ENCODE assay signal across 26 cellular contexts in the genomic region with DNA sequence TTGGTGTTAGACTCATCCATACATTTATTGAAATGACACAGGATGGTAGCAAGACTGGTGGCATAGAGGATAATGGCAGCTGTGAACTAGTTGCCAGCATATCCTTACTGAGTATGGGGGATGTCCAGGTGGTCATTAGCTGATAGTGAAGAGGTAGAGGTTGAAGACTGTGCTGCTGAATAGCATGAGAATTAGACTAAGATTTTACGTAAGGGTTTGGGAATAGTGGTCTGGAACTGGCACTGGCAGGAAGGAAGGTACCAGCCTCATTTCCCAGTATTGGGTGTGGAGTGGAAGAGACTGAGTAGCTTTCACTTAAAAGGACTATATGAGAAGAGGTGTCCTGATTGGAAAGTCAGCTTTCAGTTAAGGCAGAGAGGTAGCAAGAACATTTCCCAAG. TPM values are rescaled to one million over a fixed set of nuclear protein-coding genes. Genes with fewer than 3 reads are reported as not detected.
DNase-seq lines count a peak whose midpoint lies in the region; ATAC-seq, FAIRE-seq and TF ChIP-seq lines count a peak whose summit lies in the region.
"Had no signal": no experiment of that assay in that cellular context is flagged by ENCODE, and none has a peak within 500 bp of the region (broad histone marks: within the 10 kb centered on the region; RNA-seq: fewer than 3 reads in every experiment).

No MANE protein-coding gene starts in this region.

- H3K27ac ChIP-seq in stomach smooth muscle (ENCODE audit: low read length), result peak overlapping the region; percentile 3
- H3K27ac ChIP-seq: BLaER1 treated with 17β-estradiol and CSF1 and Interleukin-3, amounts not matched to agents 10 nM and 100 nM; body of pancreas; RWPE1; upper lobe of left lung had no signal

- no peak overlapping the region for H3K4me3 ChIP-seq in stomach smooth muscle (ENCODE audit: low read length in 2 of 2)
- H3K4me3 ChIP-seq: adrenal gland; BLaER1 treated with 17β-estradiol and CSF1 and Interleukin-3, amounts not matched to agents 10 nM and 100 nM; body of pancreas; dorsolateral prefrontal cortex; gastrocnemius medialis; upper lobe of left lung had no signal

- H3K27me3 Mint-ChIP-seq in activated T-helper 17 cell treated with anti-CD3 and anti-CD28 coated beads, Interleukin-2, amount 50 U/mL, for 72 hours, result no peaks in the 10 kb centered on the region
- no peaks in the 10 kb centered on the region for H3K27me3 Mint-ChIP-seq in activated naive CD4-positive, alpha-beta T cell treated with anti-CD3 and anti-CD28 coated beads, Interleukin-2, amount 10 ng/mL, durations not matched to agents 7 days and 5 days
- H3K27me3 Mint-ChIP-seq: natural killer cell treated with Interleukin-12 subunit alpha and Interleukin-12 subunit beta and Interleukin-15 and Interleukin-18, amount 100 ng/mL, for 72 hours; stimulated activated memory B cell treated with anti-CD40 and anti-IgM and Interleukin-4, amounts not matched to agents 10 μg/mL and 1 μg/mL and 100 μg/mL, for 72 hours had no signal

- no peaks in the 10 kb centered on the region for H3K27me3 ChIP-seq in stomach smooth muscle (ENCODE audit: control insufficient read depth in 1 of 2, insufficient read depth in 2 of 2, low read length in 2 of 2)
- H3K27me3 ChIP-seq: adrenal gland; BLaER1 treated with 17β-estradiol and CSF1 and Interleukin-3, amounts not matched to agents 10 nM and 100 nM; body of pancreas; dorsolateral prefrontal cortex; gastrocnemius medialis; upper lobe of left lung had no signal

- FAIRE-seq in HTR-8/SVneo (lab: Jason Lieb, UNC), result peak; percentile 9
- FAIRE-seq: H1, HepG2 had no signal

- H3K4me1 ChIP-seq in stomach smooth muscle (ENCODE audit: control insufficient read depth, insufficient read depth, low read length), result no peaks in the 10 kb centered on the region

- H3K36me3 Mint-ChIP-seq in activated T-helper 17 cell treated with anti-CD3 and anti-CD28 coated beads, Interleukin-2, amount 50 U/mL, for 72 hours (ENCODE audit: low read depth), result peaks cover 20% of the 10 kb centered on the region
- H3K36me3 Mint-ChIP-seq in activated naive CD4-positive, alpha-beta T cell treated with anti-CD3 and anti-CD28 coated beads, Interleukin-2, amount 10 ng/mL, durations not matched to agents 7 days and 5 days, result peaks cover 7% of the 10 kb centered on the region
- H3K36me3 Mint-ChIP-seq: natural killer cell treated with Interleukin-12 subunit alpha and Interleukin-12 subunit beta and Interleukin-15 and Interleukin-18, amount 100 ng/mL, for 72 hours; stimulated activated memory B cell treated with anti-CD40 and anti-IgM and Interleukin-4, amounts not matched to agents 10 μg/mL and 1 μg/mL and 100 μg/mL, for 72 hours had no signal

- DNase-seq in HTR-8/SVneo (ENCODE audit: insufficient read length, low spot score) (no peak), iPS-NIHi11 (ENCODE audit: low spot score) (no peak)
- DNase-seq in activated naive CD4-positive, alpha-beta T cell treated with anti-CD3 and anti-CD28 coated beads, Interleukin-2, amount 10 ng/mL, durations not matched to agents 7 days and 5 days, result no peak
- DNase-seq: activated CD8-positive, alpha-beta memory T cell treated with anti-CD3 and anti-CD28 coated beads, Interleukin-2, amount 10 ng/mL, durations not matched to agents 7 days and 5 days; activated naive CD4-positive, alpha-beta T cell; activated T-cell treated with anti-CD3 and anti-CD28 coated beads, Interleukin-2, amount 50 U/mL, for 48 hours; body of pancreas; COR-L47; gastrocnemius medialis; NCI-H1048; NCI-H1694; NCI-H82; T-helper 1 cell; upper lobe of left lung had no signal

- peak; percentile 25 for ATAC-seq in GM21367 (IDR thresholded peaks at IDR 0.05; ENCODE audit: unreplicated experiment)
- ATAC-seq in activated T-helper 17 cell treated with anti-CD3 and anti-CD28 coated beads, Interleukin-2, amount 50 U/mL, for 72 hours (replicated peaks), result no peak
- no peak for ATAC-seq in GM18505 (IDR thresholded peaks at IDR 0.05; ENCODE audit: unreplicated experiment)
- ATAC-seq: activated CD8-positive, alpha-beta memory T cell treated with anti-CD3 and anti-CD28 coated beads, Interleukin-2, amount 10 ng/mL, durations not matched to agents 7 days and 5 days; body of pancreas; gastrocnemius medialis; natural killer cell treated with Interleukin-12 subunit alpha and Interleukin-12 subunit beta and Interleukin-15 and Interleukin-18, amount 100 ng/mL, for 72 hours; stimulated activated memory B cell treated with anti-CD40 and anti-IgM and Interleukin-4, amounts not matched to agents 10 μg/mL and 1 μg/mL and 100 μg/mL, for 72 hours had no signal

- no peak for TF ChIP-seq POLR2A in GM18505 (IDR thresholded peaks at IDR 0.05; ENCODE audit: borderline replicate concordance, extremely low read depth, insufficient read depth, insufficient read length)

- CTCF ChIA-PET in activated naive CD4-positive, alpha-beta T cell treated with anti-CD3 and anti-CD28 coated beads, Interleukin-2, amount 10 ng/mL, durations not matched to agents 7 days and 5 days (lab: Charles Lee), result no interaction called here

- H3K36me3 ChIP-seq in stomach smooth muscle (ENCODE audit: control insufficient read depth in 2 of 2, insufficient read depth in 2 of 2, low read length in 2 of 2), result no peaks in the 10 kb centered on the region
- H3K36me3 ChIP-seq: adrenal gland, gastrocnemius medialis had no signal

- no peaks in the 10 kb centered on the region for H3K9me3 Mint-ChIP-seq in activated T-helper 17 cell treated with anti-CD3 and anti-CD28 coated beads, Interleukin-2, amount 50 U/mL, for 72 hours
- H3K9me3 Mint-ChIP-seq in activated naive CD4-positive, alpha-beta T cell treated with anti-CD3 and anti-CD28 coated beads, Interleukin-2, amount 10 ng/mL, durations not matched to agents 7 days and 5 days, result no peaks in the 10 kb centered on the region
- H3K9me3 Mint-ChIP-seq: natural killer cell treated with Interleukin-12 subunit alpha and Interleukin-12 subunit beta and Interleukin-15 and Interleukin-18, amount 100 ng/mL, for 72 hours; stimulated activated memory B cell treated with anti-CD40 and anti-IgM and Interleukin-4, amounts not matched to agents 10 μg/mL and 1 μg/mL and 100 μg/mL, for 72 hours had no signal

- peak overlapping the region; percentile 3 for H3K27ac Mint-ChIP-seq in activated T-helper 17 cell treated with anti-CD3 and anti-CD28 coated beads, Interleukin-2, amount 50 U/mL, for 72 hours
- no peak overlapping the region for H3K27ac Mint-ChIP-seq in activated naive CD4-positive, alpha-beta T cell treated with anti-CD3 and anti-CD28 coated beads, Interleukin-2, amount 10 ng/mL, durations not matched to agents 7 days and 5 days
- H3K27ac Mint-ChIP-seq: activated CD8-positive, alpha-beta memory T cell treated with anti-CD3 and anti-CD28 coated beads, Interleukin-2, amount 10 ng/mL, durations not matched to agents 7 days and 5 days; natural killer cell treated with Interleukin-12 subunit alpha and Interleukin-12 subunit beta and Interleukin-15 and Interleukin-18, amount 100 ng/mL, for 72 hours had no signal

- H3K4me3 Mint-ChIP-seq in activated T-helper 17 cell treated with anti-CD3 and anti-CD28 coated beads, Interleukin-2, amount 50 U/mL, for 72 hours, result no peak overlapping the region
- no peak overlapping the region for H3K4me3 Mint-ChIP-seq in activated naive CD4-positive, alpha-beta T cell treated with anti-CD3 and anti-CD28 coated beads, Interleukin-2, amount 10 ng/mL, durations not matched to agents 7 days and 5 days
- H3K4me3 Mint-ChIP-seq: activated CD8-positive, alpha-beta memory T cell treated with anti-CD3 and anti-CD28 coated beads, Interleukin-2, amount 10 ng/mL, durations not matched to agents 7 days and 5 days; natural killer cell treated with Interleukin-12 subunit alpha and Interleukin-12 subunit beta and Interleukin-15 and Interleukin-18, amount 100 ng/mL, for 72 hours; stimulated activated memory B cell treated with anti-CD40 and anti-IgM and Interleukin-4, amounts not matched to agents 10 μg/mL and 1 μg/mL and 100 μg/mL, for 72 hours had no signal

- no peaks in the 10 kb centered on the region for H3K9me3 ChIP-seq in stomach smooth muscle (ENCODE audit: control insufficient read depth in 2 of 2, low read length in 2 of 2)
- H3K9me3 ChIP-seq: adrenal gland; BLaER1 treated with 17β-estradiol and CSF1 and Interleukin-3, amounts not matched to agents 10 nM and 100 nM; body of pancreas; gastrocnemius medialis; upper lobe of left lung had no signal

- H3K9ac ChIP-seq in stomach smooth muscle (ENCODE audit: low read length in 2 of 2), result no peak overlapping the region
- H3K9ac ChIP-seq: BLaER1 treated with 17β-estradiol and CSF1 and Interleukin-3, amounts not matched to agents 10 nM and 100 nM had no signal

- H3K4me1 Mint-ChIP-seq in activated T-helper 17 cell treated with anti-CD3 and anti-CD28 coated beads, Interleukin-2, amount 50 U/mL, for 72 hours, result peaks cover 14% of the 10 kb centered on the region
- H3K4me1 Mint-ChIP-seq in activated naive CD4-positive, alpha-beta T cell treated with anti-CD3 and anti-CD28 coated beads, Interleukin-2, amount 10 ng/mL, durations not matched to agents 7 days and 5 days, result peaks cover 19% of the 10 kb centered on the region

RNA-seq across cellular contexts. Expression of a gene that starts 6.5 kb away (rescaled TPM):
- 10 to 100 TPM; 25.8 to 31.9 TPM for total RNA-seq in activated T-helper 17 cell treated with anti-CD3 and anti-CD28 coated beads, Interleukin-2, amount 50 U/mL, for 72 hours

RNA-seq across cellular contexts. Expression of a gene that starts 48.0 kb away (rescaled TPM):
- 1 to 10 TPM; 5.1 to 9.3 TPM for total RNA-seq in activated T-helper 17 cell treated with anti-CD3 and anti-CD28 coated beads, Interleukin-2, amount 50 U/mL, for 72 hours
